In the genomic region with DNA sequence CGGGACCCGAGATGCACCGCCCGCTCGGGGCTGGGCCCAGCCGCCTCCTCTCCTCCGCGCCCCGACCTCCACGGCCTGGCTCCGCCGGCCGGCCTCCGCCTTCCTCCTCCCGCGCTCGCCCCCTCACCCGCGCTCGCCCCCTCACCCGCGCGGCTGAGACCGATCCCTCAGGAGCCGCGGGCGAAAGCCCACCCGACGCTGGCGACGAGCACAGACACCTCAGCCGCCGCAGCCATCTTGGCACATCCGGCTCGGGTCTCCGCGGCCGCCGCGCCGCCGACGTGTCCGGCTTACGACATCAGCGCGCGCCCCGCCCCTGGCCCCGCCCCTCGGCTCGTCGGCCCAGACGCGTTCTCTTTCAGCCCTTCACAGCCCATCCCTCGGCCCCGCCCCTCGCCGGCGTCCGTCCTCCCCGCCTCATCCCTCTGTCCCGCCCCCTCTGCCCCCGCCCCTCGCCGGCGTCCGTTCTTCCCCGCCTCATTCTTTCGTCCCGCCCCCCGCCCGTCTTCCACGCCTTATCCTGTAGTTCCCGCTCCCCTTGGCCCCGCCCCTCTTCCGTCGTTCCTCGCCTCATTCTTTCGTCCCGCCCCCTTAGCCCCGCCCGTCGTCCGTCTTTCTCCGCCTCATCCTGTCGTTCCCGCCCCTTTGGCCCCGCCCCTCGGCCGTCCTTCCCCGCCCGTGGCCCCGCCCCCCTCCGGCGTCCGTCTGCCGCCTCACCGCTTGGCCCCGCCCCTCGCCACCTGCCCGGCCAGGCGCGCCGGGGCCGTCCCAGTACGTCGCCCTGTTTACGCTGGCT, we compare ENCODE assay signal across 8 cellular contexts. TPM values are rescaled to one million over a fixed set of nuclear protein-coding genes. Genes with fewer than 3 reads are reported as not detected.
DNase-seq lines count a peak whose midpoint lies in the region; ATAC-seq and TF ChIP-seq lines count a peak whose summit lies in the region.

A gene with protein sequence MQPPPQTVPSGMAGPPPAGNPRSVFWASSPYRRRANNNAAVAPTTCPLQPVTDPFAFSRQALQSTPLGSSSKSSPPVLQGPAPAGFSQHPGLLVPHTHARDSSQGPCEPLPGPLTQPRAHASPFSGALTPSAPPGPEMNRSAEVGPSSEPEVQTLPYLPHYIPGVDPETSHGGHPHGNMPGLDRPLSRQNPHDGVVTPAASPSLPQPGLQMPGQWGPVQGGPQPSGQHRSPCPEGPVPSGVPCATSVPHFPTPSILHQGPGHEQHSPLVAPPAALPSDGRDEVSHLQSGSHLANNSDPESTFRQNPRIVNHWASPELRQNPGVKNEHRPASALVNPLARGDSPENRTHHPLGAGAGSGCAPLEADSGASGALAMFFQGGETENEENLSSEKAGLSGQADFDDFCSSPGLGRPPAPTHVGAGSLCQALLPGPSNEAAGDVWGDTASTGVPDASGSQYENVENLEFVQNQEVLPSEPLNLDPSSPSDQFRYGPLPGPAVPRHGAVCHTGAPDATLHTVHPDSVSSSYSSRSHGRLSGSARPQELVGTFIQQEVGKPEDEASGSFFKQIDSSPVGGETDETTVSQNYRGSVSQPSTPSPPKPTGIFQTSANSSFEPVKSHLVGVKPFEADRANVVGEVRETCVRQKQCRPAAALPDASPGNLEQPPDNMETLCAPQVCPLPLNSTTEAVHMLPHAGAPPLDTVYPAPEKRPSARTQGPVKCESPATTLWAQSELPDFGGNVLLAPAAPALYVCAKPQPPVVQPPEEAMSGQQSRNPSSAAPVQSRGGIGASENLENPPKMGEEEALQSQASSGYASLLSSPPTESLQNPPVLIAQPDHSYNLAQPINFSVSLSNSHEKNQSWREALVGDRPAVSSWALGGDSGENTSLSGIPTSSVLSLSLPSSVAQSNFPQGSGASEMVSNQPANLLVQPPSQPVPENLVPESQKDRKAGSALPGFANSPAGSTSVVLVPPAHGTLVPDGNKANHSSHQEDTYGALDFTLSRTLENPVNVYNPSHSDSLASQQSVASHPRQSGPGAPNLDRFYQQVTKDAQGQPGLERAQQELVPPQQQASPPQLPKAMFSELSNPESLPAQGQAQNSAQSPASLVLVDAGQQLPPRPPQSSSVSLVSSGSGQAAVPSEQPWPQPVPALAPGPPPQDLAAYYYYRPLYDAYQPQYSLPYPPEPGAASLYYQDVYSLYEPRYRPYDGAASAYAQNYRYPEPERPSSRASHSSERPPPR (N-terminal part only) (minus strand): TSS at position 248 of the 796 bp plus-strand sequence. CDS start 5,425 bp downstream, outside the sequence.

- H3K9me3 ChIP-seq in T-helper 17 cell (ENCODE audit: control insufficient read depth, low read length, poor library complexity, severe bottlenecking) = no peaks in the 10 kb centered on the region
- no peaks in the 10 kb centered on the region for H3K9me3 ChIP-seq in prostate gland

- no peaks in the 10 kb centered on the region for H3K27me3 Mint-ChIP-seq in T-helper 17 cell

- H3K27me3 ChIP-seq in prostate gland (replicated peaks; ENCODE audit: insufficient read depth) = no peaks in the 10 kb centered on the region

- peak; percentile 80 to 94 for DNase-seq in NCI-H187 (lab: John Stamatoyannopoulos, UW)
- DNase-seq in T-helper 17 cell = peak; percentile 98 to 100 (median 100)
- DNase-seq in amygdala (lab: John Stamatoyannopoulos, UW) = peak; percentile 90 to 100 (median 100)
- peak; percentile 100 for DNase-seq in left ventricle myocardium superior
- peak; percentile 100 for DNase-seq in prostate gland (ENCODE audit: low spot score)
- DNase-seq in ureter (ENCODE audit: low spot score) = peak; percentile 100

- peak in 1 of 4 experiments; percentile 8 for TF ChIP-seq CTCF in prostate gland (IDR thresholded peaks at IDR 0.05)

- ATAC-seq in GM18499 (IDR thresholded peaks at IDR 0.05; ENCODE audit: insufficient read depth, unreplicated experiment) = peak; percentile 23
- ATAC-seq in HG02943 (IDR thresholded peaks at IDR 0.05; ENCODE audit: low read depth, unreplicated experiment) = peak; percentile 52
- ATAC-seq in T-helper 17 cell = peak; percentile 75
- peak; percentile 82 for ATAC-seq in left ventricle myocardium superior

- H3K4me1 ChIP-seq in prostate gland (replicated peaks) = peaks cover 6% of the 10 kb centered on the region

- H3K4me3 ChIP-seq in prostate gland = peak within 1 kb of the TSS; percentile 86 to 95

- H3K36me3 ChIP-seq in prostate gland = no peaks in the 10 kb centered on the region

- peak within 1 kb of the TSS; percentile 100 for H3K27ac ChIP-seq in prostate gland

- TF ChIP-seq POLR2A in prostate gland (IDR thresholded peaks at IDR 0.05) = peak; percentile 95

- H3K27ac Mint-ChIP-seq in T-helper 17 cell = peak within 1 kb of the TSS; percentile 92

- peaks cover 2% of the 10 kb centered on the region for H3K36me3 Mint-ChIP-seq in T-helper 17 cell (ENCODE audit: low read depth)

- H3K4me3 Mint-ChIP-seq in T-helper 17 cell = peak within 1 kb of the TSS; percentile 98

- H3K4me1 Mint-ChIP-seq in T-helper 17 cell = peaks cover 21% of the 10 kb centered on the region

- under 1% methylated on average over 108 of the region's 109 CpGs for WGBS in prostate gland

- intact Hi-C loops in left ventricle myocardium superior (cut with micrococcal nuclease) (no loop called here), prostate gland (cut with DNase I) (loop anchor here (2.0 kb wide), 1 partner anchor 64 kb away; a partner anchor contains a TSS)

RNA-seq across cellular contexts. Expression of the gene that starts here (rescaled TPM):
- total RNA-seq in T-helper 17 cell (10 to 100 TPM; 71.7 to 74.7 TPM), left ventricle myocardium superior (23.2 TPM), prostate gland (100 to 1,000 TPM in 1 of 2 donors, 10 to 100 TPM in 1; 94.7 to 111 TPM), ureter (102 TPM)

Comparison
In these comparisons a context has a peak if more than half of its experiments do, and no peak if none do; other contexts are left out.
1. Peak in every context shown above with its lines: DNase-seq, ATAC-seq, H3K4me3 ChIP-seq and H3K27ac ChIP-seq.
2. ATAC-seq: peak in every context shown above with its lines; median percentile 82 in left ventricle myocardium superior; 75 in T-helper 17 cell; 52 in HG02943; 23 in GM18499.